ENCODE assay signal across 20 cellular contexts in genomic region chr11:41716862-41717261, GRCh38.
"Had no signal": no experiment of that assay in that cellular context is flagged by ENCODE, and none has a peak within 500 bp of the region (broad histone marks: within the 10 kb centered on the region; RNA-seq: fewer than 3 reads in every experiment).

No MANE protein-coding gene starts in this region.

- H3K27ac ChIP-seq: dorsolateral prefrontal cortex, lower lobe of right lung, psoas muscle, sigmoid colon, stomach, tibial artery had no signal

- H3K27ac Mint-ChIP-seq: naive thymus-derived CD8-positive, alpha-beta T cell; nephron progenitor cell; stimulated activated effector memory CD8-positive, alpha-beta T cell treated with anti-CD3 and anti-CD28 coated beads, Interleukin-12 subunit alpha, Interleukin-12 subunit beta, amount 100 ng/mL, for 72 hours; type B pancreatic cell had no signal

- H3K4me1 Mint-ChIP-seq: naive thymus-derived CD8-positive, alpha-beta T cell; nephron progenitor cell; stimulated activated effector memory CD8-positive, alpha-beta T cell treated with anti-CD3 and anti-CD28 coated beads, Interleukin-12 subunit alpha, Interleukin-12 subunit beta, amount 100 ng/mL, for 72 hours had no signal

- FAIRE-seq: frontal cortex, keratinocyte had no signal

- H3K4me3 Mint-ChIP-seq: naive thymus-derived CD8-positive, alpha-beta T cell; nephron progenitor cell; stimulated activated effector memory CD8-positive, alpha-beta T cell treated with anti-CD3 and anti-CD28 coated beads, Interleukin-12 subunit alpha, Interleukin-12 subunit beta, amount 100 ng/mL, for 72 hours; type B pancreatic cell had no signal

- H3K27me3 Mint-ChIP-seq: naive thymus-derived CD8-positive, alpha-beta T cell; type B pancreatic cell had no signal

- H3K9me3 Mint-ChIP-seq: nephron progenitor cell had no signal

- H3K4me3 ChIP-seq: dorsolateral prefrontal cortex, lower lobe of right lung, psoas muscle, sigmoid colon, stomach, tibial artery had no signal

- H3K36me3 Mint-ChIP-seq: naive thymus-derived CD8-positive, alpha-beta T cell; stimulated activated effector memory CD8-positive, alpha-beta T cell treated with anti-CD3 and anti-CD28 coated beads, Interleukin-12 subunit alpha, Interleukin-12 subunit beta, amount 100 ng/mL, for 72 hours; type B pancreatic cell had no signal

- ATAC-seq: left ventricle myocardium superior; lower lobe of right lung; naive thymus-derived CD8-positive, alpha-beta T cell; psoas muscle; right cardiac atrium; stimulated activated effector memory CD8-positive, alpha-beta T cell treated with anti-CD3 and anti-CD28 coated beads, Interleukin-12 subunit alpha, Interleukin-12 subunit beta, amount 100 ng/mL, for 72 hours had no signal

- DNase-seq: dorsolateral prefrontal cortex; effector CD4-positive, alpha-beta T cell; head of caudate nucleus; left ventricle myocardium superior; lower lobe of right lung; naive thymus-derived CD8-positive, alpha-beta T cell; nephron progenitor cell; nucleus accumbens; psoas muscle; right cardiac atrium; sigmoid colon; stimulated activated CD4-positive, alpha-beta T cell treated with anti-CD3 and anti-CD28 coated beads, Interleukin-2, amount 100 ng/mL, for 24 hours; stimulated activated CD4-positive, alpha-beta T cell treated with anti-CD3 and anti-CD28 coated beads, Interleukin-4, amount 100 ng/mL, for 24 hours; stimulated activated naive CD4-positive, alpha-beta T cell treated with Interleukin-2 at 50 U/mL for 16 hours; stomach; tibial artery had no signal

- H3K9me3 ChIP-seq: lower lobe of right lung, psoas muscle, tibial artery had no signal

- H3K4me1 ChIP-seq: lower lobe of right lung, psoas muscle, sigmoid colon, stomach, tibial artery had no signal

- H3K36me3 ChIP-seq: lower lobe of right lung, sigmoid colon, stomach, tibial artery had no signal

- H3K27me3 ChIP-seq: dorsolateral prefrontal cortex, sigmoid colon, stomach, tibial artery had no signal
